In genomic region chr1:18874036-18874435, GRCh38 we compare ENCODE assay signal across 2 cellular contexts.
TF ChIP-seq lines count a peak whose summit lies in the region.

No MANE protein-coding gene starts in this region.

TF ChIP-seq in HepG2, 621 proteins besides CTCF, POLR2A, EP300 and RAD21:
- TF ChIP-seq ZNF629 (CRISPR knock-in tag; conservative IDR thresholded peaks at IDR 0.05) = peak; percentile 61
- no peak for TF ChIP-seq ZNF432 (CRISPR knock-in tag; IDR thresholded peaks at IDR 0.05; ENCODE audit: borderline replicate concordance)
- no peak for TF ChIP-seq FOXM1 (CRISPR knock-in tag; IDR thresholded peaks at IDR 0.05)
- no peak for TF ChIP-seq SP5 (CRISPR knock-in tag; IDR thresholded peaks at IDR 0.05; ENCODE audit: borderline replicate concordance, low read depth)

TF ChIP-seq in K562, 482 proteins besides CTCF, POLR2A, EP300 and RAD21:
- no peak for TF ChIP-seq ELF2 (CRISPR knock-in tag; IDR thresholded peaks at IDR 0.05)
- TF ChIP-seq C11orf30 (IDR thresholded peaks at IDR 0.05; ENCODE audit: low read depth) = no peak
- TF ChIP-seq RBM25 (IDR thresholded peaks at IDR 0.05; ENCODE audit: low read depth, low read length, severe bottlenecking) = peak; percentile 86
- TF ChIP-seq ESRRA (IDR thresholded peaks at IDR 0.05; ENCODE audit: borderline replicate concordance, low read depth) = peak; percentile 49; the same call in 1 of the 2 replicates
- TF ChIP-seq SIN3A (IDR thresholded peaks at IDR 0.05; ENCODE audit: borderline replicate concordance in 2 of 2, control insufficient read depth in 1 of 2, low read depth in 2 of 2, low read length in 2 of 2) = no peak
- no peak for TF ChIP-seq PCBP2 (IDR thresholded peaks at IDR 0.05; ENCODE audit: low read depth, low read length, poor library complexity, severe bottlenecking)
- no peak for TF ChIP-seq ZNF551 (CRISPR knock-in tag; IDR thresholded peaks at IDR 0.05)
- TF ChIP-seq SAFB (IDR thresholded peaks at IDR 0.05; ENCODE audit: borderline replicate concordance, low read depth, low read length) = no peak
- TF ChIP-seq TAF15 (IDR thresholded peaks at IDR 0.05; ENCODE audit: low read depth, low read length) = no peak
